Comparison of ENCODE assay signal across 20 cellular contexts in genomic region chr5:7644723-7645122, GRCh38.
DNase-seq lines count a peak whose midpoint lies in the region; ATAC-seq and TF ChIP-seq lines count a peak whose summit lies in the region.
"Had no signal": no experiment of that assay in that cellular context is flagged by ENCODE, and none has a peak within 500 bp of the region (broad histone marks: within the 10 kb centered on the region; RNA-seq: fewer than 3 reads in every experiment).

No MANE protein-coding gene starts in this region.

- H3K27ac Mint-ChIP-seq in GM23338 = no peak overlapping the region
- H3K27ac Mint-ChIP-seq: CD14-positive monocyte; CD4-positive, alpha-beta memory T cell had no signal

- ATAC-seq in GM23338 = no peak
- peak; percentile 65 to 85 for ATAC-seq in gastrocnemius medialis
- no peak for ATAC-seq in HG03469 (IDR thresholded peaks at IDR 0.05; ENCODE audit: unreplicated experiment)
- no peak for ATAC-seq in HG03097 (IDR thresholded peaks at IDR 0.05; ENCODE audit: low FRiP score, unreplicated experiment)
- ATAC-seq: A549, HCT116 had no signal

- no peak overlapping the region for H3K4me3 Mint-ChIP-seq in GM23338
- H3K4me3 Mint-ChIP-seq: CD14-positive monocyte; CD4-positive, alpha-beta memory T cell; H9 had no signal

- H3K4me2 ChIP-seq in GM23338 = peak overlapping the region; percentile 35; the same call in 1 of the 2 replicates
- H3K4me2 ChIP-seq: A549; BLaER1 treated with 17β-estradiol and CSF1 and Interleukin-3, amounts not matched to agents 10 nM and 100 nM had no signal

- 0 out of 2 replicates have a peak, but pooled peaks cover 2% of the 10 kb centered on the region for H4K20me1 ChIP-seq in GM23338 (replicated peaks; ENCODE audit: insufficient read depth)
- H4K20me1 ChIP-seq: BLaER1 treated with 17β-estradiol and CSF1 and Interleukin-3, amounts not matched to agents 10 nM and 100 nM had no signal

- H3F3A ChIP-seq in GM23338 (replicated peaks; ENCODE audit: low read depth) = no peaks in the 10 kb centered on the region

- H3K4me1 Mint-ChIP-seq in GM23338 = peaks cover 22% of the 10 kb centered on the region
- H3K4me1 Mint-ChIP-seq: CD14-positive monocyte; CD4-positive, alpha-beta memory T cell had no signal

- peaks cover 21% of the 10 kb centered on the region; the same call in 2 of the 3 replicates for H3K36me3 Mint-ChIP-seq in GM23338 (ENCODE audit: low read depth)
- H3K36me3 Mint-ChIP-seq: CD14-positive monocyte; CD4-positive, alpha-beta memory T cell had no signal

- H3K4me1 ChIP-seq in GM23338 (ENCODE audit: insufficient read depth) = peaks cover 11% of the 10 kb centered on the region
- peaks cover 27 to 40% of the 10 kb centered on the region in 2 donors for H3K4me1 ChIP-seq in gastrocnemius medialis
- H3K4me1 ChIP-seq: A549; BE2C; BLaER1 treated with 17β-estradiol and CSF1 and Interleukin-3, amounts not matched to agents 10 nM and 100 nM; Caco-2 had no signal

- H3K27me3 Mint-ChIP-seq in GM23338 (ENCODE audit: insufficient read depth, low read depth, poor library complexity) = no peaks in the 10 kb centered on the region

- H3K27ac ChIP-seq in GM23338 (ENCODE audit: low read depth) (no peak overlapping the region; the same call in 1 of the 2 replicates), epithelial cell of prostate (peak overlapping the region; percentile 3), gastrocnemius medialis (peak overlapping the region in 1 of 4 donors; percentile 27)
- H3K27ac ChIP-seq: A549; BLaER1 treated with 17β-estradiol and CSF1 and Interleukin-3, amounts not matched to agents 10 nM and 100 nM had no signal

- H3K79me2 ChIP-seq in GM23338 (replicated peaks; ENCODE audit: insufficient read depth) = peaks cover 30% of the 10 kb centered on the region

- TF ChIP-seq POLR2A in gastrocnemius medialis (IDR thresholded peaks at IDR 0.05) = no peak

- H3K9me2 ChIP-seq in GM23338 (ENCODE audit: insufficient read depth) = no peaks in the 10 kb centered on the region

- H3K9me3 ChIP-seq in gastrocnemius medialis = no peaks in the 10 kb centered on the region
- H3K9me3 ChIP-seq: A549, BE2C, Caco-2 had no signal

- DNase-seq in GM23338 (ENCODE audit: low spot score) = no peak
- DNase-seq in SK-MEL-5 (ENCODE audit: low read depth, low spot score) = peak; percentile 98
- no peak for DNase-seq in epithelial cell of prostate (ENCODE audit: low read depth, low spot score)
- no peak for DNase-seq in gastrocnemius medialis
- DNase-seq in OCI-M1 (lab: John Stamatoyannopoulos, UW) = no peak
- DNase-seq: 8988T; ACHN; AML-193; BE2C; Caco-2; CD4-positive, alpha-beta memory T cell; DMS153; DND-41; H9 had no signal

- intact Hi-C loops in gastrocnemius medialis (cut with DNase I; ENCODE audit: low total_unique reads) = loop anchor here (5.0 kb wide), 1 partner anchor 1077 kb away; no protein-coding TSS in a partner anchor

- H3K36me3 ChIP-seq in GM23338 (ENCODE audit: insufficient read depth) (no peaks in the 10 kb centered on the region), gastrocnemius medialis (no peaks in the 10 kb centered on the region)
- H3K36me3 ChIP-seq: BE2C; BLaER1 treated with 17β-estradiol and CSF1 and Interleukin-3, amounts not matched to agents 10 nM and 100 nM had no signal

- H3K4me3 ChIP-seq in GM23338 (no peak overlapping the region), gastrocnemius medialis (no peak overlapping the region)
- H3K4me3 ChIP-seq: A549; BLaER1 treated with 17β-estradiol and CSF1 and Interleukin-3, amounts not matched to agents 10 nM and 100 nM had no signal

- TF ChIP-seq CTCF in GM23338 (conservative IDR thresholded peaks at IDR 0.05; ENCODE audit: low read depth in 2 of 2) = no peak
- TF ChIP-seq CTCF in gastrocnemius medialis (IDR thresholded peaks at IDR 0.05 in 4 of 5, conservative IDR thresholded peaks at IDR 0.05 in 1 of 5) = no peak

- H3K27me3 ChIP-seq in GM23338 (ENCODE audit: insufficient read depth) = no peaks in the 10 kb centered on the region
- no peaks in the 10 kb centered on the region for H3K27me3 ChIP-seq in gastrocnemius medialis
- H3K27me3 ChIP-seq: BE2C; BLaER1 treated with 17β-estradiol and CSF1 and Interleukin-3, amounts not matched to agents 10 nM and 100 nM had no signal

- H2AFZ ChIP-seq in GM23338 = no peak overlapping the region

- peaks cover 7% of the 10 kb centered on the region; the same call in 2 of the 3 replicates for H3K9me3 Mint-ChIP-seq in GM23338

- in situ Hi-C loops in SK-MEL-5 (cut with HindIII; ENCODE audit: low pct_unique_long_range_greater_than_20kb, low sequenced_read_pairs) (no loop called here), gastrocnemius medialis (cut with MboI; ENCODE audit: low sequenced_read_pairs in 4 of 4) (no loop called here)

TF ChIP-seq in GM23338, 12 proteins besides CTCF, POLR2A, EP300 and RAD21 (continues in another document):
- TF ChIP-seq EZH2 (IDR thresholded peaks at IDR 0.05; ENCODE audit: low read depth, unreplicated experiment) (no peak), ZNF331 (CRISPR knock-in tag; IDR thresholded peaks at IDR 0.05; ENCODE audit: low read depth) (no peak), EZH2phosphoT487 (IDR thresholded peaks at IDR 0.05; ENCODE audit: unreplicated experiment) (no peak), JUNB (IDR thresholded peaks at IDR 0.05; ENCODE audit: unreplicated experiment) (no peak), NANOG (IDR thresholded peaks at IDR 0.05; ENCODE audit: borderline replicate concordance) (no peak)
- TF ChIP-seq, protein P1, sequence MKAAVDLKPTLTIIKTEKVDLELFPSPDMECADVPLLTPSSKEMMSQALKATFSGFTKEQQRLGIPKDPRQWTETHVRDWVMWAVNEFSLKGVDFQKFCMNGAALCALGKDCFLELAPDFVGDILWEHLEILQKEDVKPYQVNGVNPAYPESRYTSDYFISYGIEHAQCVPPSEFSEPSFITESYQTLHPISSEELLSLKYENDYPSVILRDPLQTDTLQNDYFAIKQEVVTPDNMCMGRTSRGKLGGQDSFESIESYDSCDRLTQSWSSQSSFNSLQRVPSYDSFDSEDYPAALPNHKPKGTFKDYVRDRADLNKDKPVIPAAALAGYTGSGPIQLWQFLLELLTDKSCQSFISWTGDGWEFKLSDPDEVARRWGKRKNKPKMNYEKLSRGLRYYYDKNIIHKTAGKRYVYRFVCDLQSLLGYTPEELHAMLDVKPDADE (IDR thresholded peaks at IDR 0.05) = no peak
- TF ChIP-seq, protein P2, sequence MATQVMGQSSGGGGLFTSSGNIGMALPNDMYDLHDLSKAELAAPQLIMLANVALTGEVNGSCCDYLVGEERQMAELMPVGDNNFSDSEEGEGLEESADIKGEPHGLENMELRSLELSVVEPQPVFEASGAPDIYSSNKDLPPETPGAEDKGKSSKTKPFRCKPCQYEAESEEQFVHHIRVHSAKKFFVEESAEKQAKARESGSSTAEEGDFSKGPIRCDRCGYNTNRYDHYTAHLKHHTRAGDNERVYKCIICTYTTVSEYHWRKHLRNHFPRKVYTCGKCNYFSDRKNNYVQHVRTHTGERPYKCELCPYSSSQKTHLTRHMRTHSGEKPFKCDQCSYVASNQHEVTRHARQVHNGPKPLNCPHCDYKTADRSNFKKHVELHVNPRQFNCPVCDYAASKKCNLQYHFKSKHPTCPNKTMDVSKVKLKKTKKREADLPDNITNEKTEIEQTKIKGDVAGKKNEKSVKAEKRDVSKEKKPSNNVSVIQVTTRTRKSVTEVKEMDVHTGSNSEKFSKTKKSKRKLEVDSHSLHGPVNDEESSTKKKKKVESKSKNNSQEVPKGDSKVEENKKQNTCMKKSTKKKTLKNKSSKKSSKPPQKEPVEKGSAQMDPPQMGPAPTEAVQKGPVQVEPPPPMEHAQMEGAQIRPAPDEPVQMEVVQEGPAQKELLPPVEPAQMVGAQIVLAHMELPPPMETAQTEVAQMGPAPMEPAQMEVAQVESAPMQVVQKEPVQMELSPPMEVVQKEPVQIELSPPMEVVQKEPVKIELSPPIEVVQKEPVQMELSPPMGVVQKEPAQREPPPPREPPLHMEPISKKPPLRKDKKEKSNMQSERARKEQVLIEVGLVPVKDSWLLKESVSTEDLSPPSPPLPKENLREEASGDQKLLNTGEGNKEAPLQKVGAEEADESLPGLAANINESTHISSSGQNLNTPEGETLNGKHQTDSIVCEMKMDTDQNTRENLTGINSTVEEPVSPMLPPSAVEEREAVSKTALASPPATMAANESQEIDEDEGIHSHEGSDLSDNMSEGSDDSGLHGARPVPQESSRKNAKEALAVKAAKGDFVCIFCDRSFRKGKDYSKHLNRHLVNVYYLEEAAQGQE (IDR thresholded peaks at IDR 0.05; ENCODE audit: unreplicated experiment) = no peak

Comparison
In these comparisons a context has a peak if more than half of its experiments do, and no peak if none do; other contexts are left out.
1. ATAC-seq: peak in gastrocnemius medialis (2 of 2); none in GM23338 (single experiment), HG03469 (single experiment) and HG03097 (single experiment).